In genomic region chr20:50172347-50173013, GRCh38 we compare ENCODE assay signal across 7 cellular contexts. TPM values are rescaled to one million over a fixed set of nuclear protein-coding genes. Genes with fewer than 3 reads are reported as not detected.
DNase-seq lines count a peak whose midpoint lies in the region; ATAC-seq and TF ChIP-seq lines count a peak whose summit lies in the region.

No MANE protein-coding gene starts in this region.

- H3K9me3 Mint-ChIP-seq in activated naive CD8-positive, alpha-beta T cell treated with anti-CD3 and anti-CD28 coated beads, Interleukin-2, amount 10 ng/mL, durations not matched to agents 7 days and 5 days, result no peaks in the 10 kb centered on the region
- H3K9me3 Mint-ChIP-seq in activated CD4-positive, alpha-beta T cell treated with anti-CD3 and anti-CD28 coated beads, Interleukin-2, amount 10 ng/mL, durations not matched to agents 7 days and 5 days, result peaks cover 2% of the 10 kb centered on the region

- TF ChIP-seq CTCF in parathyroid adenoma (IDR thresholded peaks at IDR 0.05), result no peak

- H3K27ac Mint-ChIP-seq in activated naive CD8-positive, alpha-beta T cell treated with anti-CD3 and anti-CD28 coated beads, Interleukin-2, amount 10 ng/mL, durations not matched to agents 7 days and 5 days, result no peak overlapping the region
- no peak overlapping the region for H3K27ac Mint-ChIP-seq in activated CD4-positive, alpha-beta T cell treated with anti-CD3 and anti-CD28 coated beads, Interleukin-2, amount 10 ng/mL, durations not matched to agents 7 days and 5 days

- peak overlapping the region; percentile 85 for H3K27ac ChIP-seq in parathyroid adenoma

- no peaks in the 10 kb centered on the region for H3K36me3 ChIP-seq in parathyroid adenoma (ENCODE audit: control insufficient read depth, insufficient read depth, low read length)

- peak; percentile 23 for ATAC-seq in activated naive CD8-positive, alpha-beta T cell treated with anti-CD3 and anti-CD28 coated beads, Interleukin-2, amount 10 ng/mL, durations not matched to agents 7 days and 5 days (ENCODE audit: low read depth)
- ATAC-seq in left cardiac atrium, result peak; percentile 96 to 97
- ATAC-seq in HG02642 (IDR thresholded peaks at IDR 0.05; ENCODE audit: poor library complexity, unreplicated experiment), result no peak

- intact Hi-C loops in left cardiac atrium (cut with DNase I), result loop anchor here in 1 of 2 donors (5.0 to 10.0 kb wide), 2 partner anchors 50 to 188 kb away; partner anchors contain the start of gene SNAI1

- H3K36me3 Mint-ChIP-seq in activated naive CD8-positive, alpha-beta T cell treated with anti-CD3 and anti-CD28 coated beads, Interleukin-2, amount 10 ng/mL, durations not matched to agents 7 days and 5 days, result peaks cover 1% of the 10 kb centered on the region
- no peaks in the 10 kb centered on the region for H3K36me3 Mint-ChIP-seq in activated CD4-positive, alpha-beta T cell treated with anti-CD3 and anti-CD28 coated beads, Interleukin-2, amount 10 ng/mL, durations not matched to agents 7 days and 5 days (ENCODE audit: low read depth)

- CTCF ChIA-PET in activated CD4-positive, alpha-beta T cell treated with anti-CD3 and anti-CD28 coated beads, Interleukin-2, amount 10 ng/mL, durations not matched to agents 7 days and 5 days (lab: Charles Lee), result interaction anchor here (0.6 to 1.5 kb wide), 4 partner anchors 52 to 291 kb away, joined by 3 to 7 read pairs (median 4); no protein-coding TSS in a partner anchor

- H3K4me2 ChIP-seq in parathyroid adenoma (ENCODE audit: low read length), result peak overlapping the region; percentile 86

- POLR2A ChIA-PET in activated naive CD8-positive, alpha-beta T cell treated with anti-CD3 and anti-CD28 coated beads, Interleukin-2, amount 10 ng/mL, durations not matched to agents 7 days and 5 days (lab: Charles Lee), result interaction anchor here (0.6 to 1.7 kb wide), 3 partner anchors 19 to 146 kb away, joined by 3 to 5 read pairs (median 4); partner anchors contain the start of gene PEDS1
- POLR2A ChIA-PET in activated CD4-positive, alpha-beta T cell treated with anti-CD3 and anti-CD28 coated beads, Interleukin-2, amount 10 ng/mL, durations not matched to agents 7 days and 5 days (lab: Charles Lee), result interaction anchor here (0.7 kb wide), 1 partner anchor 56 kb away, joined by 3 read pairs; no protein-coding TSS in a partner anchor

- peaks cover 3% of the 10 kb centered on the region for H3K79me2 ChIP-seq in parathyroid adenoma

- H3K4me3 Mint-ChIP-seq in activated naive CD8-positive, alpha-beta T cell treated with anti-CD3 and anti-CD28 coated beads, Interleukin-2, amount 10 ng/mL, durations not matched to agents 7 days and 5 days, result peak overlapping the region; percentile 15
- no peak overlapping the region for H3K4me3 Mint-ChIP-seq in activated CD4-positive, alpha-beta T cell treated with anti-CD3 and anti-CD28 coated beads, Interleukin-2, amount 10 ng/mL, durations not matched to agents 7 days and 5 days

- DNase-seq in HS-5 (ENCODE audit: low read depth) (peak; percentile 83), left cardiac atrium (peak; percentile 93), globus pallidus (ENCODE audit: low spot score) (no peak)
- DNase-seq in activated naive CD8-positive, alpha-beta T cell treated with anti-CD3 and anti-CD28 coated beads, Interleukin-2, amount 10 ng/mL, durations not matched to agents 7 days and 5 days, result no peak
- no peak for DNase-seq in activated CD4-positive, alpha-beta T cell treated with anti-CD3 and anti-CD28 coated beads, Interleukin-2, amount 10 ng/mL, durations not matched to agents 7 days and 5 days

- H3K4me1 ChIP-seq in parathyroid adenoma, result peaks cover 5% of the 10 kb centered on the region

- peak overlapping the region; percentile 83 for H3K9ac ChIP-seq in parathyroid adenoma

- peak overlapping the region; percentile 73 for H3K4me3 ChIP-seq in parathyroid adenoma (ENCODE audit: low read depth, low read length)

- H3K27me3 ChIP-seq in parathyroid adenoma (ENCODE audit: control insufficient read depth, insufficient read depth, low read length), result no peaks in the 10 kb centered on the region

- peaks cover 5% of the 10 kb centered on the region for H3K4me1 Mint-ChIP-seq in activated naive CD8-positive, alpha-beta T cell treated with anti-CD3 and anti-CD28 coated beads, Interleukin-2, amount 10 ng/mL, durations not matched to agents 7 days and 5 days
- peaks cover 11% of the 10 kb centered on the region for H3K4me1 Mint-ChIP-seq in activated CD4-positive, alpha-beta T cell treated with anti-CD3 and anti-CD28 coated beads, Interleukin-2, amount 10 ng/mL, durations not matched to agents 7 days and 5 days

- no peaks in the 10 kb centered on the region for H3K9me3 ChIP-seq in parathyroid adenoma (ENCODE audit: control insufficient read depth, low read length)

- peak overlapping the region; percentile 99 for H2AFZ ChIP-seq in parathyroid adenoma

- peaks cover 12% of the 10 kb centered on the region for H3K27me3 Mint-ChIP-seq in activated naive CD8-positive, alpha-beta T cell treated with anti-CD3 and anti-CD28 coated beads, Interleukin-2, amount 10 ng/mL, durations not matched to agents 7 days and 5 days
- peaks cover 11% of the 10 kb centered on the region for H3K27me3 Mint-ChIP-seq in activated CD4-positive, alpha-beta T cell treated with anti-CD3 and anti-CD28 coated beads, Interleukin-2, amount 10 ng/mL, durations not matched to agents 7 days and 5 days

RNA-seq across cellular contexts. Expression of gene CEBPB, which starts 18.1 kb away (rescaled TPM):
- 10 to 100 TPM; 38.3 to 38.7 TPM for total RNA-seq in activated naive CD8-positive, alpha-beta T cell treated with anti-CD3 and anti-CD28 coated beads, Interleukin-2, amount 10 ng/mL, durations not matched to agents 7 days and 5 days
- total RNA-seq in left cardiac atrium, result 100 to 1,000 TPM in 1 of 2 donors, 10 to 100 TPM in 1; 73.2 to 111 TPM
- total RNA-seq in activated CD4-positive, alpha-beta T cell treated with anti-CD3 and anti-CD28 coated beads, Interleukin-2, amount 10 ng/mL, durations not matched to agents 7 days and 5 days, result 10 to 100 TPM; 17.9 to 24.1 TPM

RNA-seq across cellular contexts. Expression of gene PEDS1, which starts 19.0 kb away (rescaled TPM):
- total RNA-seq in activated naive CD8-positive, alpha-beta T cell treated with anti-CD3 and anti-CD28 coated beads, Interleukin-2, amount 10 ng/mL, durations not matched to agents 7 days and 5 days, result 10 to 100 TPM; 22.1 to 24.5 TPM
- total RNA-seq in left cardiac atrium, result 10 to 100 TPM; 17.7 to 21.8 TPM
- total RNA-seq in activated CD4-positive, alpha-beta T cell treated with anti-CD3 and anti-CD28 coated beads, Interleukin-2, amount 10 ng/mL, durations not matched to agents 7 days and 5 days, result 10 to 100 TPM; 27.9 to 31.3 TPM

RNA-seq across cellular contexts. Expression of gene UBE2V1, which starts 59.5 kb away (rescaled TPM):
- total RNA-seq in activated naive CD8-positive, alpha-beta T cell treated with anti-CD3 and anti-CD28 coated beads, Interleukin-2, amount 10 ng/mL, durations not matched to agents 7 days and 5 days, result 100 to 1,000 TPM; 124 to 140 TPM
- total RNA-seq in left cardiac atrium, result 100 to 1,000 TPM in 1 of 2 donors, 10 to 100 TPM in 1; 77.4 to 109 TPM
- 100 to 1,000 TPM; 111 to 144 TPM for total RNA-seq in activated CD4-positive, alpha-beta T cell treated with anti-CD3 and anti-CD28 coated beads, Interleukin-2, amount 10 ng/mL, durations not matched to agents 7 days and 5 days

Comparison
In these comparisons a context has a peak if more than half of its experiments do, and no peak if none do; other contexts are left out.
1. DNase-seq: peak in HS-5 (single experiment) and left cardiac atrium (single experiment); none in activated naive CD8-positive, alpha-beta T cell treated with anti-CD3 and anti-CD28 coated beads, Interleukin-2, amount 10 ng/mL, durations not matched to agents 7 days and 5 days (single experiment), globus pallidus (single experiment) and activated CD4-positive, alpha-beta T cell treated with anti-CD3 and anti-CD28 coated beads, Interleukin-2, amount 10 ng/mL, durations not matched to agents 7 days and 5 days (single experiment).